26 cellular contexts compared by ENCODE assay signal in the genomic region with DNA sequence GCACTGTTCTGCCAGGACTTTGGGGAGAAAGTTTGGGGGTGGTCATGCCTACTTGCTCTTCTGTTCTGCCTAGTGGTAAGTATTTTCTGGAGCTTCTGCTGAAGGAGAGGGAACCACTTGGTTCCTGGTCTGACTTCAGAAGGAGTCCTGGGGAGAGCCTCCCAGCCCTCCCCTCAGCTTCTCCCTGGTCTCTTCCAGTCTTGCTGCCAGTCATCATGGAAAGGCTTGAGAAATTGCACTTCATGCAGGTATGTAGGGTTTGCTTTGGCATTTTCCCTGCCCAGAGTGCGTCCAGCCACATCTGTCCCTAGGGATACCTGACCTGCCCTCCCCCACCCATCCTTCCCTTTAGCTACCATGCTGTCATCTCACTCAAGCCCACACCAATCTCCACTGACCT.
"Had no signal": no experiment of that assay in that cellular context is flagged by ENCODE, and none has a peak within 500 bp of the region (broad histone marks: within the 10 kb centered on the region; RNA-seq: fewer than 3 reads in every experiment).

No MANE protein-coding gene starts in this region.

- H3K9me3 ChIP-seq: ascending aorta, breast epithelium, colonic mucosa had no signal

- H3K36me3 ChIP-seq: breast epithelium, colonic mucosa had no signal

- H3K27ac ChIP-seq: ascending aorta, breast epithelium, cardiac muscle cell, colonic mucosa had no signal

- H3K4me3 Mint-ChIP-seq: activated CD4-positive, alpha-beta memory T cell treated with anti-CD3 and anti-CD28 coated beads for 36 hours; activated CD4-positive, alpha-beta T cell treated with anti-CD3 and anti-CD28 coated beads for 36 hours; activated CD4-positive, alpha-beta T cell treated with anti-CD3 and anti-CD28 coated beads, Interleukin-2, amount 10 ng/mL, durations not matched to agents 24 days and 14 days; activated CD8-positive, alpha-beta memory T cell treated with anti-CD3 and anti-CD28 coated beads, Interleukin-2, amount 10 ng/mL, durations not matched to agents 7 days and 5 days; activated CD8-positive, alpha-beta T cell treated with anti-CD3 and anti-CD28 coated beads, Interleukin-2, amount 10 ng/mL, durations not matched to agents 7 days and 5 days; activated naive CD8-positive, alpha-beta T cell treated with anti-CD3 and anti-CD28 coated beads for 36 hours; activated naive CD8-positive, alpha-beta T cell treated with anti-CD3 and anti-CD28 coated beads, Interleukin-2, amount 50 U/mL, for 24 hours; activated T-helper 17 cell treated with anti-CD3 and anti-CD28 coated beads, Interleukin-2, amount 50 U/mL, for 72 hours; brain; endodermal cell had no signal

- H3K4me1 Mint-ChIP-seq: activated CD4-positive, alpha-beta T cell treated with anti-CD3 and anti-CD28 coated beads for 36 hours; endodermal cell had no signal

- H3K27ac Mint-ChIP-seq: activated CD4-positive, alpha-beta memory T cell treated with anti-CD3 and anti-CD28 coated beads for 36 hours; activated CD4-positive, alpha-beta T cell treated with anti-CD3 and anti-CD28 coated beads for 36 hours; activated CD4-positive, alpha-beta T cell treated with anti-CD3 and anti-CD28 coated beads, Interleukin-2, amount 10 ng/mL, durations not matched to agents 24 days and 14 days; activated CD8-positive, alpha-beta memory T cell treated with anti-CD3 and anti-CD28 coated beads, Interleukin-2, amount 10 ng/mL, durations not matched to agents 7 days and 5 days; activated CD8-positive, alpha-beta T cell treated with anti-CD3 and anti-CD28 coated beads, Interleukin-2, amount 10 ng/mL, durations not matched to agents 7 days and 5 days; activated naive CD8-positive, alpha-beta T cell treated with anti-CD3 and anti-CD28 coated beads for 36 hours; activated naive CD8-positive, alpha-beta T cell treated with anti-CD3 and anti-CD28 coated beads, Interleukin-2, amount 50 U/mL, for 24 hours; brain; endodermal cell had no signal

- H3K27me3 ChIP-seq: ascending aorta, breast epithelium, cardiac muscle cell, colonic mucosa had no signal

- DNase-seq: activated CD4-positive, alpha-beta memory T cell treated with anti-CD3 and anti-CD28 coated beads for 36 hours; activated CD4-positive, alpha-beta T cell treated with anti-CD3 and anti-CD28 coated beads for 36 hours; activated CD4-positive, alpha-beta T cell treated with anti-CD3 and anti-CD28 coated beads, Interleukin-2, amount 10 ng/mL, durations not matched to agents 24 days and 14 days; activated CD4-positive, CD25-positive, alpha-beta regulatory T cell; activated CD4-positive, CD25-positive, alpha-beta regulatory T cell treated with anti-CD3 and anti-CD28 coated beads, Interleukin-2, amount 50 U/mL, for 72 hours; activated CD8-positive, alpha-beta memory T cell treated with anti-CD3 and anti-CD28 coated beads, Interleukin-2, amount 10 ng/mL, durations not matched to agents 7 days and 5 days; activated CD8-positive, alpha-beta memory T cell treated with anti-CD3 and anti-CD28 coated beads, Interleukin-2, amount 50 U/mL, for 4 hours; activated CD8-positive, alpha-beta T cell treated with anti-CD3 and anti-CD28 coated beads, Interleukin-2, amount 10 ng/mL, durations not matched to agents 7 days and 5 days; activated gamma-delta T cell; activated naive CD4-positive, alpha-beta T cell; activated naive CD4-positive, alpha-beta T cell treated with anti-CD3 and anti-CD28 coated beads, Interleukin-2, amount 50 U/mL, for 16 hours; activated naive CD8-positive, alpha-beta T cell treated with anti-CD3 and anti-CD28 coated beads for 36 hours; activated naive CD8-positive, alpha-beta T cell treated with anti-CD3 and anti-CD28 coated beads, Interleukin-2, amount 50 U/mL, for 24 hours; activated T-cell treated with anti-CD3 and anti-CD28 coated beads, Interleukin-2, amount 50 U/mL, for 1 hour; central memory CD4-positive, alpha-beta T cell; cerebellar nuclear complex; colonic mucosa; effector memory CD4-positive, alpha-beta T cell; endodermal cell; foreskin fibroblast; T-helper 2 cell had no signal

- H3K9me3 Mint-ChIP-seq: activated CD4-positive, alpha-beta memory T cell treated with anti-CD3 and anti-CD28 coated beads for 36 hours; activated CD4-positive, alpha-beta T cell treated with anti-CD3 and anti-CD28 coated beads, Interleukin-2, amount 10 ng/mL, durations not matched to agents 24 days and 14 days; activated naive CD8-positive, alpha-beta T cell treated with anti-CD3 and anti-CD28 coated beads for 36 hours; activated naive CD8-positive, alpha-beta T cell treated with anti-CD3 and anti-CD28 coated beads, Interleukin-2, amount 50 U/mL, for 24 hours; activated T-helper 17 cell treated with anti-CD3 and anti-CD28 coated beads, Interleukin-2, amount 50 U/mL, for 72 hours; brain; endodermal cell had no signal

- H3K4me1 ChIP-seq: breast epithelium, colonic mucosa had no signal

- H3K4me3 ChIP-seq: ascending aorta, breast epithelium, cardiac muscle cell, colonic mucosa had no signal

- H3K27me3 Mint-ChIP-seq: activated CD4-positive, alpha-beta memory T cell treated with anti-CD3 and anti-CD28 coated beads for 36 hours; activated CD4-positive, alpha-beta T cell treated with anti-CD3 and anti-CD28 coated beads for 36 hours; activated CD4-positive, alpha-beta T cell treated with anti-CD3 and anti-CD28 coated beads, Interleukin-2, amount 10 ng/mL, durations not matched to agents 24 days and 14 days; activated CD8-positive, alpha-beta memory T cell treated with anti-CD3 and anti-CD28 coated beads, Interleukin-2, amount 10 ng/mL, durations not matched to agents 7 days and 5 days; activated naive CD8-positive, alpha-beta T cell treated with anti-CD3 and anti-CD28 coated beads for 36 hours; activated naive CD8-positive, alpha-beta T cell treated with anti-CD3 and anti-CD28 coated beads, Interleukin-2, amount 50 U/mL, for 24 hours; activated T-helper 17 cell treated with anti-CD3 and anti-CD28 coated beads, Interleukin-2, amount 50 U/mL, for 72 hours had no signal
